In the genomic region with DNA sequence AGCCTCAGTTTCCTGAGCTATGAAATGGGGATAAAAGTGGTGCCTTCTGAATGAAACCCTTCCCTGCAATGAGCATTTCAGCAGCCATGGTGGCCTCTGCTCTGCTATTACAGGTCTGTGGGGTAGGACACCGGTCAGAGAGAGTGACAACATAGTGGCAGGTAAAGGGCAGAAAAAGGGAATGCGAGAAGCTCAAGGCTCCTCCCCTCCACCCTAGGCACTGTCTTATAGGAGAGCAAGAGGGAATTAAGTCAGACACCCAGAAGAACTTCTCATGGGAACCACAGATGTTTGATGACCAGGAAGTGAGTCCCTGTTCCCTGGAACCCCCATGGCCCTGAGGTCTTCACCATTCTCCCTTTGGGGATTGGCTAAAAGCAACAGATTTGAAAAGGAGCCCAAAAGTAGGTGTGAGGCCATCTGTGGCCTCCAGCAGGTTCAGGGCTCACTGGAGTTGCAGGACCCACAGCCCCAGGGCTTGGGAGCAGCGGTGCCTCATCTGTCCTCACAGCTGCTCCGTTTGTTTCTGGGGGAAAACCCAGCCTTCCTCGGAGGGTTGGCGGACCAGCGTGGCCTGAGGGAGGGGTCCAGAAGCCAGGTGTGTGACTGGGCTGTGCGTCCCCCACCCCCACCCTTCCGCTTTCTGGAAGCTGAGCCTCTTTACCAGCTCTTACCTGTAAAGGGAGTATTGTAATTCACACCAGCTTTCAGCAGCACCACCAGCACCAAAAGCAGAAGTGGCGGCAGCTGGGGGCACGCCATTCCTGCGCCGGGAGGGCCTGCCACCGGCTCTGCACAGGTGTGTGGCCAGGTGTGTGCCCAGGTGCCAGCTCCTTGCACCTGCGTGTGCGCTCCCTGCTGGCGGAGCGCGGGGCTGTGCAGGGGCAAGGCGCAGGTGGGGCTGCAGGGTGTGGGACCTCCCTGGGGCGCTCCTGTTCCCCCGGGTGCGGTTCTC, we compare ENCODE assay signal across 1 cellular context.
TF ChIP-seq lines count a peak whose summit lies in the region.

No MANE protein-coding gene starts in this region.

TF ChIP-seq in WTC11, 78 proteins besides CTCF, POLR2A, EP300 and RAD21 (continued from another document):
- TF ChIP-seq ZNF232 (CRISPR knock-in tag; IDR thresholded peaks at IDR 0.05) (no peak), ZNF423 (CRISPR knock-in tag; IDR thresholded peaks at IDR 0.05) (peak; percentile 69), ESRRA (CRISPR knock-in tag; IDR thresholded peaks at IDR 0.05; ENCODE audit: borderline replicate concordance) (no peak), NR3C1 (CRISPR knock-in tag; conservative IDR thresholded peaks at IDR 0.05; ENCODE audit: low read depth) (no peak), SMAD3 (CRISPR knock-in tag; IDR thresholded peaks at IDR 0.05; ENCODE audit: borderline replicate concordance) (no peak), NR1H2 (CRISPR knock-in tag; IDR thresholded peaks at IDR 0.05) (no peak), JUN (CRISPR knock-in tag; IDR thresholded peaks at IDR 0.05) (no peak), ELF4 (CRISPR knock-in tag; IDR thresholded peaks at IDR 0.05; ENCODE audit: low read depth) (0 out of 2 replicates have a peak, but pooled peaks have one; percentile 38), MYBL2 (CRISPR knock-in tag; IDR thresholded peaks at IDR 0.05) (0 out of 2 replicates have a peak, but pooled peaks have one; percentile 60), TCF7 (CRISPR knock-in tag; IDR thresholded peaks at IDR 0.05; ENCODE audit: low read depth) (no peak), FOXP1 (CRISPR knock-in tag; IDR thresholded peaks at IDR 0.05; ENCODE audit: borderline replicate concordance) (peak; percentile 59; the same call in 1 of the 2 replicates), SP1 (CRISPR knock-in tag; conservative IDR thresholded peaks at IDR 0.05) (peak; percentile 61), ZNF317 (CRISPR knock-in tag; IDR thresholded peaks at IDR 0.05; ENCODE audit: borderline replicate concordance, low read depth) (no peak), CBFB (CRISPR knock-in tag; IDR thresholded peaks at IDR 0.05; ENCODE audit: low read depth) (no peak), SMAD4 (CRISPR knock-in tag; IDR thresholded peaks at IDR 0.05) (no peak), GABPB1 (CRISPR knock-in tag; IDR thresholded peaks at IDR 0.05) (no peak), NFATC4 (CRISPR knock-in tag; IDR thresholded peaks at IDR 0.05) (no peak)
- TF ChIP-seq, protein P1, sequence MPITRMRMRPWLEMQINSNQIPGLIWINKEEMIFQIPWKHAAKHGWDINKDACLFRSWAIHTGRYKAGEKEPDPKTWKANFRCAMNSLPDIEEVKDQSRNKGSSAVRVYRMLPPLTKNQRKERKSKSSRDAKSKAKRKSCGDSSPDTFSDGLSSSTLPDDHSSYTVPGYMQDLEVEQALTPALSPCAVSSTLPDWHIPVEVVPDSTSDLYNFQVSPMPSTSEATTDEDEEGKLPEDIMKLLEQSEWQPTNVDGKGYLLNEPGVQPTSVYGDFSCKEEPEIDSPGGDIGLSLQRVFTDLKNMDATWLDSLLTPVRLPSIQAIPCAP (CRISPR knock-in tag; IDR thresholded peaks at IDR 0.05) = 0 out of 2 replicates have a peak, but pooled peaks have one; percentile 26
- TF ChIP-seq, protein P2, sequence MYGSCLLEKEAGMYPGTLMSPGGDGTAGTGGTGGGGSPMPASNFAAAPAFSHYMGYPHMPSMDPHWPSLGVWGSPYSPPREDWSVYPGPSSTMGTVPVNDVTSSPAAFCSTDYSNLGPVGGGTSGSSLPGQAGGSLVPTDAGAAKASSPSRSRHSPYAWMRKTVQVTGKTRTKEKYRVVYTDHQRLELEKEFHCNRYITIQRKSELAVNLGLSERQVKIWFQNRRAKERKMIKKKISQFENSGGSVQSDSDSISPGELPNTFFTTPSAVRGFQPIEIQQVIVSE (CRISPR knock-in tag; IDR thresholded peaks at IDR 0.05; ENCODE audit: borderline replicate concordance) = no peak
- TF ChIP-seq, protein P3, sequence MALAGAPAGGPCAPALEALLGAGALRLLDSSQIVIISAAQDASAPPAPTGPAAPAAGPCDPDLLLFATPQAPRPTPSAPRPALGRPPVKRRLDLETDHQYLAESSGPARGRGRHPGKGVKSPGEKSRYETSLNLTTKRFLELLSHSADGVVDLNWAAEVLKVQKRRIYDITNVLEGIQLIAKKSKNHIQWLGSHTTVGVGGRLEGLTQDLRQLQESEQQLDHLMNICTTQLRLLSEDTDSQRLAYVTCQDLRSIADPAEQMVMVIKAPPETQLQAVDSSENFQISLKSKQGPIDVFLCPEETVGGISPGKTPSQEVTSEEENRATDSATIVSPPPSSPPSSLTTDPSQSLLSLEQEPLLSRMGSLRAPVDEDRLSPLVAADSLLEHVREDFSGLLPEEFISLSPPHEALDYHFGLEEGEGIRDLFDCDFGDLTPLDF (CRISPR knock-in tag; IDR thresholded peaks at IDR 0.05) = no peak
- TF ChIP-seq, protein P4, sequence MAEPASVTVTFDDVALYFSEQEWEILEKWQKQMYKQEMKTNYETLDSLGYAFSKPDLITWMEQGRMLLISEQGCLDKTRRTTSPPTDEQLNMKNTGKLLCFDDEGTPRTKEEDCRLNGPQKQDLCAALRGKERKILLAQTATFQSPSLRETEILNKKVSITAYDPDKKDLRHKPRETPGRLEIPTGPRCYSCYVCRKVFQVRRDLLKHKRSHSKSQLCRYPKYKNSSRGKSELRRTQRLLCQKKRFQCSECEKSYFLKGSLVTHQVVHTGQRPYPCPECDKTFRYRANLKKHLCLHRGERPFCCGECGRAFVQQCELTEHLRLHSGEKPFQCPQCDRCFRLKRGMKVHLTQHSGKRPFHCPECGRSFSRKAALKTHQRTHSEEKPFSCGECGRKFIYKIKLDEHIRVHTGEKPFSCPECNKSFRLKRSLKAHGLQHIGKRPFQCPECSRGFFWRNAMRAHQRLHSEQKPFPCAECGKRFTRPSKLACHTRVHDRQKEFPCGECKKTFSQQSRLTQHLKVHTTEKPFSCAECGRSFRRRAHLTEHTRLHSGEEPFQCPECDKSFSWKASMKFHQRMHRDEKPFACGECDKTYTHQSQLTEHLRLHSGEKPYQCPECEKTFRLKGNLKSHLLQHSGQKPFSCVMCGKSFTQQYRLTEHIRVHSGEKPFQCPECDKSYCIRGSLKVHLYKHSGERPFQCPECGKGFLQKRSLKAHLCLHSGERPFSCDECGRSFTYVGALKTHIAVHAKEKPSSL (CRISPR knock-in tag; conservative IDR thresholded peaks at IDR 0.05) = no peak
- TF ChIP-seq, protein P5, sequence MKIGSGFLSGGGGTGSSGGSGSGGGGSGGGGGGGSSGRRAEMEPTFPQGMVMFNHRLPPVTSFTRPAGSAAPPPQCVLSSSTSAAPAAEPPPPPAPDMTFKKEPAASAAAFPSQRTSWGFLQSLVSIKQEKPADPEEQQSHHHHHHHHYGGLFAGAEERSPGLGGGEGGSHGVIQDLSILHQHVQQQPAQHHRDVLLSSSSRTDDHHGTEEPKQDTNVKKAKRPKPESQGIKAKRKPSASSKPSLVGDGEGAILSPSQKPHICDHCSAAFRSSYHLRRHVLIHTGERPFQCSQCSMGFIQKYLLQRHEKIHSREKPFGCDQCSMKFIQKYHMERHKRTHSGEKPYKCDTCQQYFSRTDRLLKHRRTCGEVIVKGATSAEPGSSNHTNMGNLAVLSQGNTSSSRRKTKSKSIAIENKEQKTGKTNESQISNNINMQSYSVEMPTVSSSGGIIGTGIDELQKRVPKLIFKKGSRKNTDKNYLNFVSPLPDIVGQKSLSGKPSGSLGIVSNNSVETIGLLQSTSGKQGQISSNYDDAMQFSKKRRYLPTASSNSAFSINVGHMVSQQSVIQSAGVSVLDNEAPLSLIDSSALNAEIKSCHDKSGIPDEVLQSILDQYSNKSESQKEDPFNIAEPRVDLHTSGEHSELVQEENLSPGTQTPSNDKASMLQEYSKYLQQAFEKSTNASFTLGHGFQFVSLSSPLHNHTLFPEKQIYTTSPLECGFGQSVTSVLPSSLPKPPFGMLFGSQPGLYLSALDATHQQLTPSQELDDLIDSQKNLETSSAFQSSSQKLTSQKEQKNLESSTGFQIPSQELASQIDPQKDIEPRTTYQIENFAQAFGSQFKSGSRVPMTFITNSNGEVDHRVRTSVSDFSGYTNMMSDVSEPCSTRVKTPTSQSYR (CRISPR knock-in tag; IDR thresholded peaks at IDR 0.05) = peak; percentile 86; the same call in 1 of the 2 replicates
- TF ChIP-seq, protein P6, sequence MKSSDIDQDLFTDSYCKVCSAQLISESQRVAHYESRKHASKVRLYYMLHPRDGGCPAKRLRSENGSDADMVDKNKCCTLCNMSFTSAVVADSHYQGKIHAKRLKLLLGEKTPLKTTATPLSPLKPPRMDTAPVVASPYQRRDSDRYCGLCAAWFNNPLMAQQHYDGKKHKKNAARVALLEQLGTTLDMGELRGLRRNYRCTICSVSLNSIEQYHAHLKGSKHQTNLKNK (CRISPR knock-in tag; IDR thresholded peaks at IDR 0.05) = no peak
- TF ChIP-seq, protein P7, sequence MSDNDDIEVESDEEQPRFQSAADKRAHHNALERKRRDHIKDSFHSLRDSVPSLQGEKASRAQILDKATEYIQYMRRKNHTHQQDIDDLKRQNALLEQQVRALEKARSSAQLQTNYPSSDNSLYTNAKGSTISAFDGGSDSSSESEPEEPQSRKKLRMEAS (CRISPR knock-in tag; IDR thresholded peaks at IDR 0.05) = peak; percentile 69
